ENCODE assay signal across 9 cellular contexts in the genomic region with DNA sequence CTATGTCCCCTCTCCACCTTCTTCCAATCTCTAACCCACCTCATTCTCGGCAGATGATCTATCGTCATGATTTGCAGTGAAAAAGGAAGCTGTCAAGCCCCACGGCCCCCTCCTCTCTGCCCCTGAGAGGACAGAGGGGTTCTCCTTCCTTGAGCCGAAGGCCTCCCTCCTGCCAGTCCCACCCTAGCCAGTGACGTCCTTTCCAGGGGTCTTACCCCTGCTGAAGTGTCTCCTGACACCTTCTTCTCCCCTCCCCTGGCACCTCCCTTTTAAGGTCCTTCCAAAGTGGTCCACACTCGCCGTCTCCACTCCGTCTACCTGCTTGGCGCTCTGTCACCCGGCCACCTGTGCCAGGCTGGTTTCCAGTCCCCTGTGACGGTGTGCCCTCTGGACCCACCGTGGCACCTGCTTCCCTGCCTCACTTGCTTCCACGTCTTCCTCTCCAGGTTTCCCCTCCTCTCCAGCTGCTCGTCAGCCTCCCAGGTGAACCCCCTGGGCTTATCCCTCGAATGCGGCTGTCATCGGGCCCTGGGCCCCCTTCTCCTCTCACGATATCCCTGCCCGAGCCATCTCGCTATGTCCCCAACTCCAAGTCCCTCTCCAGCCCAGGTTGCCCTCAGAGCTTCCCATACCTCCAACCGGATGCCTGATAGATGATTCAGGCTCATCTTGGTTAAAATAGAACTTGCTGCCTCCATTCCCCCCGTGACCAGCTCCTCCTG. TPM values are rescaled to one million over a fixed set of nuclear protein-coding genes. Genes with fewer than 3 reads are reported as not detected.
DNase-seq lines count a peak whose midpoint lies in the region; ATAC-seq, FAIRE-seq and TF ChIP-seq lines count a peak whose summit lies in the region.
"Had no signal": no experiment of that assay in that cellular context is flagged by ENCODE, and none has a peak within 500 bp of the region (broad histone marks: within the 10 kb centered on the region; RNA-seq: fewer than 3 reads in every experiment).

No MANE protein-coding gene starts in this region.

- ATAC-seq in GM23338 = no peak
- ATAC-seq in GM12878 = no peak
- no peak for ATAC-seq in HG02623 (IDR thresholded peaks at IDR 0.05; ENCODE audit: unreplicated experiment)

- CTCF ChIA-PET in GM12878 (lab: Yijun Ruan, JAX) = interaction anchor here (0.9 to 2.5 kb wide), 4 partner anchors 8 to 114 kb away, joined by 3 to 16 read pairs (median 5); a partner anchor contains a TSS

- no peak for TF ChIP-seq CTCF in GM23338 (conservative IDR thresholded peaks at IDR 0.05; ENCODE audit: low read depth in 2 of 2)
- TF ChIP-seq CTCF in GM12878 (IDR thresholded peaks at IDR 0.05 in 2 of 3, conservative IDR thresholded peaks at IDR 0.05 in 1 of 3; ENCODE audit: control insufficient read depth in 2 of 3, extremely low read depth in 1 of 3, insufficient read depth in 1 of 3, low read depth in 3 of 3, low read length in 3 of 3) = no peak
- no peak for TF ChIP-seq CTCF in nephron progenitor cell (IDR thresholded peaks at IDR 0.05)

- peaks cover 30% of the 10 kb centered on the region for H3K36me3 Mint-ChIP-seq in GM23338 (ENCODE audit: low read depth)
- H3K36me3 Mint-ChIP-seq in nephron progenitor cell (ENCODE audit: low read depth) = peaks cover 13% of the 10 kb centered on the region

- DNase-seq in GM23338 (ENCODE audit: low spot score) (no peak), GM12878 (ENCODE audit: low read depth, low spot score) (no peak), nephron progenitor cell (no peak), NCI-H1694 (lab: John Stamatoyannopoulos, UW) (no peak), AML-193 (lab: John Stamatoyannopoulos, UW) (no peak), HuH-7 (ENCODE audit: low spot score) (no peak)
- DNase-seq: caudate nucleus had no signal

- H3K27me3 ChIP-seq in BLaER1 (no peaks in the 10 kb centered on the region), GM23338 (ENCODE audit: insufficient read depth) (peaks cover 12% of the 10 kb centered on the region), GM12878 (replicated peaks in 1 of 2; ENCODE audit: control insufficient read depth in 2 of 2, insufficient read depth in 2 of 2, low read length in 1 of 2) (no peaks in the 10 kb centered on the region)

- SMC1A ChIA-PET in GM12878 (lab: Charles Lee; ENCODE audit: uncharacterized antibody, unreplicated experiment) = interaction anchor here (1.0 to 3.2 kb wide), 3 partner anchors 9 to 14 kb away, joined by 3 to 14 read pairs (median 4); a partner anchor contains a TSS

- H3K4me3 Mint-ChIP-seq in GM23338 (peak overlapping the region; percentile 84), nephron progenitor cell (peak overlapping the region; percentile 33)

- peak overlapping the region; percentile 52; the same call in 1 of the 2 replicates for H3K9ac ChIP-seq in BLaER1
- H3K9ac ChIP-seq in GM12878 (ENCODE audit: control insufficient read depth, insufficient read depth, low read length) = no peak overlapping the region

- intact Hi-C loops in GM12878 (cut with micrococcal nuclease; ENCODE audit: unreplicated experiment) = no loop called here

- peaks cover 71% of the 10 kb centered on the region for H3K4me1 ChIP-seq in BLaER1
- peaks cover 37% of the 10 kb centered on the region for H3K4me1 ChIP-seq in GM23338 (ENCODE audit: insufficient read depth)
- peaks cover 40% of the 10 kb centered on the region for H3K4me1 ChIP-seq in GM12878 (ENCODE audit: control insufficient read depth, insufficient read depth, low read length)

- H3K27ac Mint-ChIP-seq in GM23338 = no peak overlapping the region
- no peak overlapping the region for H3K27ac Mint-ChIP-seq in nephron progenitor cell

- no peak for FAIRE-seq in GM12878 (lab: Jason Lieb, UNC)

- in situ Hi-C loops in GM12878 (cut with MboI) = no loop called here

- RAD21 ChIA-PET in GM12878 (lab: Charles Lee; ENCODE audit: unreplicated experiment) = interaction anchor here (0.7 to 1.6 kb wide), 4 partner anchors 11 to 55 kb away, joined by 3 to 4 read pairs (median 3); a partner anchor contains a TSS

- H3K9me3 ChIP-seq in BLaER1 = no peaks in the 10 kb centered on the region
- H3K9me3 ChIP-seq in GM12878 (replicated peaks; ENCODE audit: control insufficient read depth, insufficient read depth, low read length) = no peaks in the 10 kb centered on the region

- H3K27me3 Mint-ChIP-seq in GM23338 (ENCODE audit: insufficient read depth, low read depth, poor library complexity) (peaks cover 46% of the 10 kb centered on the region), nephron progenitor cell (ENCODE audit: low read depth, poor library complexity) (peaks cover 47% of the 10 kb centered on the region)

- peaks cover 3% of the 10 kb centered on the region; the same call in 2 of the 3 replicates for H3K9me3 Mint-ChIP-seq in GM23338
- H3K9me3 Mint-ChIP-seq in nephron progenitor cell = no peaks in the 10 kb centered on the region

- 50% methylated on average over 22 of the region's 22 CpGs for WGBS in GM12878 (ENCODE audit: insufficient coverage, insufficient replicate concordance, low lambda C conversion rate, missing lambda C conversion rate)

- H3K9me2 ChIP-seq in GM23338 (ENCODE audit: insufficient read depth) = no peaks in the 10 kb centered on the region

- H3K79me2 ChIP-seq in GM23338 (replicated peaks; ENCODE audit: insufficient read depth) (peaks cover 15% of the 10 kb centered on the region), GM12878 (ENCODE audit: control insufficient read depth, insufficient read depth, low read length) (peaks cover 5% of the 10 kb centered on the region)

- H3K36me3 ChIP-seq in BLaER1 (peaks cover 20% of the 10 kb centered on the region), GM23338 (ENCODE audit: insufficient read depth) (no peaks in the 10 kb centered on the region), GM12878 (ENCODE audit: control insufficient read depth in 2 of 2, insufficient read depth in 2 of 2, low read length in 1 of 2) (no peaks in the 10 kb centered on the region; a peak in 1 of 4 replicates)

- H3K4me2 ChIP-seq in BLaER1 (peak overlapping the region; percentile 83), GM23338 (peak overlapping the region; percentile 85; the same call in 1 of the 2 replicates), GM12878 (ENCODE audit: control insufficient read depth, insufficient read depth) (peak overlapping the region; percentile 78)

- TF ChIP-seq EP300 in GM12878 (IDR thresholded peaks at IDR 0.05; ENCODE audit: borderline replicate concordance in 1 of 2, control insufficient read depth in 1 of 2, low read depth in 2 of 2, low read length in 2 of 2) = no peak

- POLR2A ChIA-PET in GM12878 (lab: Charles Lee) = interaction anchor here (0.8 to 1.3 kb wide), 2 partner anchors 12 to 83 kb away, joined by 3 to 4 read pairs; a partner anchor contains a TSS

- TF ChIP-seq RAD21 in GM12878 (IDR thresholded peaks at IDR 0.05; ENCODE audit: insufficient read depth, low read depth, low read length) = no peak

- H4K20me1 ChIP-seq in BLaER1 (no peaks in the 10 kb centered on the region), GM23338 (replicated peaks; ENCODE audit: insufficient read depth) (peaks cover 9% of the 10 kb centered on the region; the same call in 1 of the 2 replicates), GM12878 (ENCODE audit: control insufficient read depth, insufficient read depth) (no peaks in the 10 kb centered on the region)

- no TSS peak for BruUV-seq in GM12878 (replicated peaks; lab: Mats Ljungman, UMichigan)

- H3K27ac ChIP-seq in BLaER1 (peak overlapping the region; percentile 72), GM23338 (ENCODE audit: low read depth) (no peak overlapping the region), GM12878 (ENCODE audit: control insufficient read depth, insufficient read depth) (peak overlapping the region; percentile 21)

- H3K4me1 Mint-ChIP-seq in GM23338 (peaks cover 64% of the 10 kb centered on the region), nephron progenitor cell (peaks cover 69% of the 10 kb centered on the region)

- H3K4me3 ChIP-seq in BLaER1 (peak overlapping the region; percentile 9; the same call in 1 of the 2 replicates), GM23338 (no peak overlapping the region), GM12878 (peak overlapping the region; percentile 17; the same call in 1 of the 2 replicates)

- TF ChIP-seq POLR2A in GM12878 (IDR thresholded peaks at IDR 0.05; ENCODE audit: low read depth, low read length) = no peak

- H2AFZ ChIP-seq in GM23338 = no peak overlapping the region
- H2AFZ ChIP-seq in GM12878 (ENCODE audit: control insufficient read depth, low read depth, low read length) = no peak overlapping the region

- peaks cover 15% of the 10 kb centered on the region; the same call in 1 of the 2 replicates for H3F3A ChIP-seq in GM23338 (replicated peaks; ENCODE audit: low read depth)

RNA-seq across cellular contexts. Expression of a gene that starts 5.7 kb away (rescaled TPM):
- total RNA-seq in GM23338 (2014; rRNA removed; shearing (Covaris generic)) = 4.7 and 5.2 TPM in 2 replicates
- polyA plus RNA-seq in GM23338 (2016; fragmentation: Nextera tagmentation; extraction: Ambion mirVana) (2.0 and 3.2 TPM in 2 replicates), GM12878 (2011; rRNA removed) (2.2 and 5.1 TPM in 2 replicates), GM12878 (2014; fragmentation: Illumina TruSeq; extraction: Trizol) (0.59 and 0.76 TPM in 2 replicates), GM12878 (2014; fragmentation: Nextera tagmentation; extraction: Ambion mirVana) (under 1 TPM; 0.03 to 0.53 TPM), GM12878 (2014; rRNA removed) (3.3 and 4.1 TPM in 2 replicates), GM12878 (2016; fragmentation: Nextera tagmentation; extraction: Ambion mirVana) (1 to 10 TPM in 1 of 2 experiments, under 1 TPM in 1; 0.63 to 3.3 TPM)
- total RNA-seq in GM12878 (2013; cell fraction: nucleolus; rRNA removed) = 3.6 and 3.7 TPM in 2 replicates
- total RNA-seq in GM12878 (2014; rRNA removed) (3.5 and 5.9 TPM in 2 replicates), GM12878 (2014; rRNA removed; fragmentation: Illumina TruSeq; extraction: Trizol) (1.2 and 1.6 TPM in 2 replicates), GM12878 (2021) (5.1 and 5.6 TPM in 2 replicates)
- 2.3 TPM for polyA plus RNA-seq in GM12878 (2011; ENCODE audit: low read depth)
- 8.5 and 10.0 TPM in 2 replicates for polyA plus RNA-seq in GM12878 (2011; cell fraction: cytosol; rRNA removed)
- 7.4 and 10.5 TPM in 2 replicates for polyA plus RNA-seq in GM12878 (2011; cell fraction: nucleus; rRNA removed)
- polyA plus RNA-seq in GM12878 (2012) = 4.2 and 5.2 TPM in 2 replicates
- polyA minus RNA-seq in GM12878 (2011; rRNA and poly(A)+ RNA removed) = 1.6 and 4.7 TPM in 2 replicates
- polyA minus RNA-seq in GM12878 (2011; cell fraction: cytosol; rRNA and poly(A)+ RNA removed) = 2.1 TPM in 2 replicates
- polyA minus RNA-seq in GM12878 (2011; cell fraction: nucleus; rRNA and poly(A)+ RNA removed) = 0.60 and 1.8 TPM in 2 replicates

RNA-seq across cellular contexts. Expression of a gene that starts 11.8 kb away (rescaled TPM):
- 5.5 and 11.1 TPM in 2 replicates for total RNA-seq in GM23338 (2014; rRNA removed; shearing (Covaris generic))
- polyA plus RNA-seq in GM23338 (2016; fragmentation: Nextera tagmentation; extraction: Ambion mirVana) (2.2 and 2.6 TPM in 2 replicates), GM12878 (2011; rRNA removed) (1.3 and 5.6 TPM in 2 replicates), GM12878 (2014; fragmentation: Illumina TruSeq; extraction: Trizol) (8.4 and 19.2 TPM in 2 replicates), GM12878 (2014; fragmentation: Nextera tagmentation; extraction: Ambion mirVana) (1 to 10 TPM; 1.7 to 2.7 TPM), GM12878 (2014; rRNA removed) (25.9 and 35.1 TPM in 2 replicates), GM12878 (2016; fragmentation: Nextera tagmentation; extraction: Ambion mirVana) (10 to 100 TPM; 50.8 to 56.0 TPM)
- 40.4 and 40.7 TPM in 2 replicates for total RNA-seq in GM12878 (2013; cell fraction: nucleolus; rRNA removed)
- total RNA-seq in GM12878 (2014; rRNA removed) (24.5 and 30.4 TPM in 2 replicates), GM12878 (2014; rRNA removed; fragmentation: Illumina TruSeq; extraction: Trizol) (6.5 and 7.7 TPM in 2 replicates), GM12878 (2021) (26.6 and 30.1 TPM in 2 replicates)
- 18.3 TPM for polyA plus RNA-seq in GM12878 (2011; ENCODE audit: low read depth)
- polyA plus RNA-seq in GM12878 (2011; cell fraction: cytosol; rRNA removed) = 4.9 and 5.6 TPM in 2 replicates
- 17.9 and 18.9 TPM in 2 replicates for polyA plus RNA-seq in GM12878 (2011; cell fraction: nucleus; rRNA removed)
- 26.7 and 36.0 TPM in 2 replicates for polyA plus RNA-seq in GM12878 (2012)
- polyA minus RNA-seq in GM12878 (2011; rRNA and poly(A)+ RNA removed) = 5.4 and 6.9 TPM in 2 replicates
- polyA minus RNA-seq in GM12878 (2011; cell fraction: cytosol; rRNA and poly(A)+ RNA removed) = 2.2 and 2.3 TPM in 2 replicates
- 5.6 and 8.6 TPM in 2 replicates for polyA minus RNA-seq in GM12878 (2011; cell fraction: nucleus; rRNA and poly(A)+ RNA removed)

RNA-seq across cellular contexts. Expression of a gene that starts 44.4 kb away (rescaled TPM):
- total RNA-seq in GM23338 (2014; rRNA removed; shearing (Covaris generic)) = 26.6 and 29.1 TPM in 2 replicates
- polyA plus RNA-seq in GM23338 (2016; fragmentation: Nextera tagmentation; extraction: Ambion mirVana) (11.4 and 12.9 TPM in 2 replicates), GM12878 (2011; rRNA removed) (4.1 and 7.0 TPM in 2 replicates), GM12878 (2014; fragmentation: Illumina TruSeq; extraction: Trizol) (0.60 and 1.6 TPM in 2 replicates), GM12878 (2014; fragmentation: Nextera tagmentation; extraction: Ambion mirVana) (under 1 TPM in 1 of 2 experiments, not detected in 1; 0.20 TPM), GM12878 (2014; rRNA removed) (2.4 and 2.9 TPM in 2 replicates), GM12878 (2016; fragmentation: Nextera tagmentation; extraction: Ambion mirVana) (1 to 10 TPM; 3.4 to 3.6 TPM)
- 3.1 and 6.2 TPM in 2 replicates for total RNA-seq in GM12878 (2013; cell fraction: nucleolus; rRNA removed)
- total RNA-seq in GM12878 (2014; rRNA removed) (2.1 and 2.2 TPM in 2 replicates), GM12878 (2014; rRNA removed; fragmentation: Illumina TruSeq; extraction: Trizol) (1.1 and 1.2 TPM in 2 replicates), GM12878 (2021) (2.9 and 3.0 TPM in 2 replicates)
- 2.1 TPM for polyA plus RNA-seq in GM12878 (2011; ENCODE audit: low read depth)
- polyA plus RNA-seq in GM12878 (2011; cell fraction: cytosol; rRNA removed) = 9.7 and 11.2 TPM in 2 replicates
- polyA plus RNA-seq in GM12878 (2011; cell fraction: nucleus; rRNA removed) = 18.4 and 23.2 TPM in 2 replicates
- polyA plus RNA-seq in GM12878 (2012) = 3.5 and 3.6 TPM in 2 replicates
- 2.9 and 5.9 TPM in 2 replicates for polyA minus RNA-seq in GM12878 (2011; rRNA and poly(A)+ RNA removed)
- 1.7 and 2.5 TPM in 2 replicates for polyA minus RNA-seq in GM12878 (2011; cell fraction: cytosol; rRNA and poly(A)+ RNA removed)
- 2.7 and 3.3 TPM in 2 replicates for polyA minus RNA-seq in GM12878 (2011; cell fraction: nucleus; rRNA and poly(A)+ RNA removed)
